Comparison of ENCODE assay signal across 9 cellular contexts in the genomic region with DNA sequence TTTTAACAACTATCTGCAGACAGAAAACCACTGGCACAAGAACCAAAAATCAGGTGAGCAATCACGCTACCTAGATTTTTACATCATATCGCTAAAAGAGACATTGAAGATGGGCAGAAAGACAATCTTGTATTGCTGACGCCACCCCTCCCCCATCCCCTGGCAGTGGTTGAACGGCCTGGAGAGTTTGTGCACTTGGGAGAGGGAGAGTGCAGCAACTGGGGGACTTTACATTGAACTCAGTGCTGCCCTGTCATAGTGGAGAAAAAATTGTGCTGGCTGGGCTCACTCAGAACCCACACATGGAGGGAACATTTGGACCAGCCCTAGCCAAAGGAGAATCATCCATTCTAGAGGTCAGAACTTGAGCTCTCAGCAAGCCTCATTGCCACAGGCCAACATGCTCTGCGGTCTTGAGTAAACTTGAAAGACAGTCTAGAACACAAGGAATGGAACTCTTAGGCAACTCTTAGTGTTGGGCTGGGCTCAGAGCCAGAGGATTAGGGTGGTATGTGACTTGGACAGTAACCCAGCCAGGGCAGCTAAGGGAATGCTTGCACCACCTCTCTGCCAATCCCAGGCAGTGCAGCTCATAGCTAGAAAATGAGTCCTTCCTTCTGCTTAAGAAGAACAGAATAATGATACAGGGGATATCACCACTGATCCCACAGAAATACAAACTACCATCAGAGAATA.
DNase-seq lines count a peak whose midpoint lies in the region; ATAC-seq and TF ChIP-seq lines count a peak whose summit lies in the region.
"Had no signal": no experiment of that assay in that cellular context is flagged by ENCODE, and none has a peak within 500 bp of the region (broad histone marks: within the 10 kb centered on the region; RNA-seq: fewer than 3 reads in every experiment).

No MANE protein-coding gene starts in this region.

- intact Hi-C loops in adrenal gland (cut with DNase I) (no loop called here), heart right ventricle (cut with DNase I) (no loop called here)
- intact Hi-C loops in activated CD4-positive, alpha-beta memory T cell treated with anti-CD3 and anti-CD28 coated beads for 36 hours (cut with micrococcal nuclease) = no loop called here

- POLR2A ChIA-PET in HEK293T (lab: Yijun Ruan, JAX) = no interaction called here
- POLR2A ChIA-PET in activated CD4-positive, alpha-beta memory T cell treated with anti-CD3 and anti-CD28 coated beads for 36 hours (lab: Charles Lee) = no interaction called here

- H3K27ac Mint-ChIP-seq in activated CD4-positive, alpha-beta memory T cell treated with anti-CD3 and anti-CD28 coated beads for 36 hours = no peak overlapping the region

- H3K27me3 Mint-ChIP-seq in activated CD4-positive, alpha-beta memory T cell treated with anti-CD3 and anti-CD28 coated beads for 36 hours = no peaks in the 10 kb centered on the region

- TF ChIP-seq POLR2A in adrenal gland (IDR thresholded peaks at IDR 0.05) = no peak

- peaks cover 20% of the 10 kb centered on the region for H3K9me3 Mint-ChIP-seq in activated CD4-positive, alpha-beta memory T cell treated with anti-CD3 and anti-CD28 coated beads for 36 hours

- no peak overlapping the region for H3K27ac ChIP-seq in adrenal gland
- no peak overlapping the region for H3K27ac ChIP-seq in heart right ventricle
- no peak overlapping the region for H3K27ac ChIP-seq in substantia nigra (ENCODE audit: low read depth, low read length, poor library complexity, severe bottlenecking)

- H3K4me1 Mint-ChIP-seq in activated CD4-positive, alpha-beta memory T cell treated with anti-CD3 and anti-CD28 coated beads for 36 hours (ENCODE audit: low read depth) = no peaks in the 10 kb centered on the region

- no peak overlapping the region for H3K4me3 ChIP-seq in adrenal gland
- H3K4me3 ChIP-seq in heart right ventricle = no peak overlapping the region

- CTCF ChIA-PET in HEK293T (lab: Yijun Ruan, JAX) = no interaction called here
- CTCF ChIA-PET in activated CD4-positive, alpha-beta memory T cell treated with anti-CD3 and anti-CD28 coated beads for 36 hours (lab: Charles Lee) = no interaction called here

- H3K4me3 Mint-ChIP-seq in activated CD4-positive, alpha-beta memory T cell treated with anti-CD3 and anti-CD28 coated beads for 36 hours = no peak overlapping the region

- no peaks in the 10 kb centered on the region for H3K4me1 ChIP-seq in adrenal gland (replicated peaks in 1 of 2)
- H3K4me1 ChIP-seq in heart right ventricle = no peaks in the 10 kb centered on the region

- H3K9me3 ChIP-seq in adrenal gland (replicated peaks in 1 of 3) = no peaks in the 10 kb centered on the region
- H3K9me3 ChIP-seq in heart right ventricle = peaks cover 0 to 29% (median 0%) of the 10 kb centered on the region in 11 donors

- H3K36me3 ChIP-seq in adrenal gland (replicated peaks in 1 of 2) (no peaks in the 10 kb centered on the region), heart right ventricle (peaks cover 0 to 10% (median 0%) of the 10 kb centered on the region in 9 donors)

- peaks cover 30% of the 10 kb centered on the region for H3K36me3 Mint-ChIP-seq in activated CD4-positive, alpha-beta memory T cell treated with anti-CD3 and anti-CD28 coated beads for 36 hours

- ATAC-seq in heart right ventricle (peak in 6 of 8 donors; percentile 76 to 98 (median 90)), GM19328 (IDR thresholded peaks at IDR 0.05; ENCODE audit: unreplicated experiment) (no peak)

- DNase-seq in HEK293T (ENCODE audit: extremely low spot score) (peak; percentile 12), adrenal gland (peak in 6 of 7 donors; percentile 40 to 83 (median 72)), heart right ventricle (peak; percentile 24 to 61), substantia nigra (lab: John Stamatoyannopoulos, UW) (peak in 27 of 49 donors; percentile 2 to 63 (median 26)), middle frontal gyrus (ENCODE audit: extremely low spot score, low spot score) (no peak), NAMALWA (ENCODE audit: low spot score) (no peak)
- no peak for DNase-seq in activated CD4-positive, alpha-beta memory T cell treated with anti-CD3 and anti-CD28 coated beads for 36 hours
- DNase-seq: NCI-H526 treated with DMSO at 0.1 percent for 48 hours had no signal

- no peaks in the 10 kb centered on the region for H3K27me3 ChIP-seq in adrenal gland
- H3K27me3 ChIP-seq in heart right ventricle = no peaks in the 10 kb centered on the region

- 84 to 90% (median 87%) methylated on average over 5 of the region's 5 CpGs for WGBS in adrenal gland, 4 donors
- WGBS in heart right ventricle, 2 donors = 79 to 85% methylated on average over 5 of the region's 5 CpGs

- peak in 2 of 6 experiments; percentile 28 to 42 for TF ChIP-seq CTCF in adrenal gland (IDR thresholded peaks at IDR 0.05)
- peak in 8 of 9 donors; percentile 13 to 51 (median 34) for TF ChIP-seq CTCF in heart right ventricle (IDR thresholded peaks at IDR 0.05)

TF ChIP-seq in HEK293T, 16 proteins besides CTCF, POLR2A, EP300 and RAD21:
- no peak for TF ChIP-seq FOXA1 (IDR thresholded peaks at IDR 0.05)
- TF ChIP-seq ELF4 (IDR thresholded peaks at IDR 0.05) = no peak
- TF ChIP-seq NFRKB (IDR thresholded peaks at IDR 0.05) = no peak
- TF ChIP-seq LEF1 (IDR thresholded peaks at IDR 0.05; ENCODE audit: borderline replicate concordance) = no peak
- TF ChIP-seq FOXM1 (IDR thresholded peaks at IDR 0.05; ENCODE audit: borderline replicate concordance) = no peak
- no peak for TF ChIP-seq TARDBP (IDR thresholded peaks at IDR 0.05)
- TF ChIP-seq, protein P1, sequence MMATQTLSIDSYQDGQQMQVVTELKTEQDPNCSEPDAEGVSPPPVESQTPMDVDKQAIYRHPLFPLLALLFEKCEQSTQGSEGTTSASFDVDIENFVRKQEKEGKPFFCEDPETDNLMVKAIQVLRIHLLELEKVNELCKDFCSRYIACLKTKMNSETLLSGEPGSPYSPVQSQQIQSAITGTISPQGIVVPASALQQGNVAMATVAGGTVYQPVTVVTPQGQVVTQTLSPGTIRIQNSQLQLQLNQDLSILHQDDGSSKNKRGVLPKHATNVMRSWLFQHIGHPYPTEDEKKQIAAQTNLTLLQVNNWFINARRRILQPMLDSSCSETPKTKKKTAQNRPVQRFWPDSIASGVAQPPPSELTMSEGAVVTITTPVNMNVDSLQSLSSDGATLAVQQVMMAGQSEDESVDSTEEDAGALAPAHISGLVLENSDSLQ (IDR thresholded peaks at IDR 0.05) = no peak
- no peak for TF ChIP-seq CTBP1 (IDR thresholded peaks at IDR 0.05; ENCODE audit: borderline replicate concordance)
- no peak for TF ChIP-seq L3MBTL2 (conservative IDR thresholded peaks at IDR 0.05)
- TF ChIP-seq ARNT (IDR thresholded peaks at IDR 0.05) = no peak

Comparison
In these comparisons a context has a peak if more than half of its experiments do, and no peak if none do; other contexts are left out.
1. DNase-seq: peak in HEK293T (single experiment), adrenal gland (6 of 7), heart right ventricle (2 of 2) and substantia nigra (27 of 49); none in middle frontal gyrus (single experiment), activated CD4-positive, alpha-beta memory T cell treated with anti-CD3 and anti-CD28 coated beads for 36 hours (single experiment) and NAMALWA (single experiment).